Comparison of ENCODE assay signal across 1 cellular context in genomic region chr4:77075869-77076801, GRCh38.
TF ChIP-seq lines count a peak whose summit lies in the region.

Gene CCNI, minus strand, starts transcription at chr4:77075989. Its CDS starts 9,627 bp downstream, at chr4:77066362.

TF ChIP-seq in K562, 482 proteins besides CTCF, POLR2A, EP300 and RAD21 (continued from another document and continues in another):
- TF ChIP-seq TAF1 (IDR thresholded peaks at IDR 0.05; ENCODE audit: control insufficient read depth, extremely low read depth, insufficient read depth, low read length, severe bottlenecking), result peak; percentile 92
- no peak for TF ChIP-seq SRSF7 (optimal IDR thresholded peaks at IDR 0.05; ENCODE audit: low read depth, low read length)
- TF ChIP-seq GMEB1 (CRISPR knock-in tag; IDR thresholded peaks at IDR 0.05), result peak; percentile 74
- TF ChIP-seq MEF2D (tag; conservative IDR thresholded peaks at IDR 0.05; ENCODE audit: low read depth), result peak; percentile 26; the same call in 1 of the 2 replicates
- peak; percentile 67 for TF ChIP-seq C11orf30 (IDR thresholded peaks at IDR 0.05; ENCODE audit: low read depth)
- TF ChIP-seq ZNF395 (CRISPR knock-in tag; IDR thresholded peaks at IDR 0.05), result no peak; the same call in 1 of the 2 replicates
- peak; percentile 82 for TF ChIP-seq ATF1 (CRISPR knock-in tag; IDR thresholded peaks at IDR 0.05)
- TF ChIP-seq ATF1 (tag; IDR thresholded peaks at IDR 0.05), result peak; percentile 100
- TF ChIP-seq HLTF (IDR thresholded peaks at IDR 0.05), result peak; percentile 78
- peak; percentile 87 for TF ChIP-seq RB1 (IDR thresholded peaks at IDR 0.05; ENCODE audit: low read depth)
- no peak for TF ChIP-seq STAT5B (CRISPR knock-in tag; IDR thresholded peaks at IDR 0.05)
- TF ChIP-seq TSHZ1 (CRISPR knock-in tag; IDR thresholded peaks at IDR 0.05), result no peak
- no peak for TF ChIP-seq ZNF57 (CRISPR knock-in tag; IDR thresholded peaks at IDR 0.05)
- peak; percentile 91; the same call in 1 of the 2 replicates for TF ChIP-seq ZC3H8 (IDR thresholded peaks at IDR 0.05)
- peak; percentile 40 for TF ChIP-seq NFE2 (IDR thresholded peaks at IDR 0.05; ENCODE audit: low read depth)
- no peak for TF ChIP-seq ZNF699 (CRISPR knock-in tag; IDR thresholded peaks at IDR 0.05; ENCODE audit: insufficient replicate concordance)
- TF ChIP-seq NEUROD1 (IDR thresholded peaks at IDR 0.05; ENCODE audit: borderline replicate concordance, low read depth, low read length, partially characterized antibody), result peak; percentile 53
- no peak for TF ChIP-seq ZNF23 (CRISPR knock-in tag; IDR thresholded peaks at IDR 0.05)
- TF ChIP-seq SREBF2 (CRISPR knock-in tag; IDR thresholded peaks at IDR 0.05), result no peak
- peak; percentile 67 for TF ChIP-seq ZNF644 (tag; IDR thresholded peaks at IDR 0.05; ENCODE audit: low read depth)
- no peak for TF ChIP-seq MAFF (IDR thresholded peaks at IDR 0.05; ENCODE audit: low read length)
- TF ChIP-seq NR1H2 (CRISPR knock-in tag; IDR thresholded peaks at IDR 0.05), result no peak
- no peak for TF ChIP-seq ZNF133 (CRISPR knock-in tag; IDR thresholded peaks at IDR 0.05)
- TF ChIP-seq HNRNPK (IDR thresholded peaks at IDR 0.05; ENCODE audit: low read depth, low read length, poor library complexity, severe bottlenecking), result no peak
- no peak for TF ChIP-seq ARID3B (CRISPR knock-in tag; IDR thresholded peaks at IDR 0.05; ENCODE audit: borderline replicate concordance)
- TF ChIP-seq HBP1 (CRISPR knock-in tag; IDR thresholded peaks at IDR 0.05), result peak; percentile 75
- TF ChIP-seq ZNF507 (tag; conservative IDR thresholded peaks at IDR 0.05), result no peak
- TF ChIP-seq ZBTB8A (IDR thresholded peaks at IDR 0.05; ENCODE audit: partially characterized antibody), result peak; percentile 46
- TF ChIP-seq MTA3 (IDR thresholded peaks at IDR 0.05; ENCODE audit: borderline replicate concordance), result peak; percentile 97
- TF ChIP-seq TBP (optimal IDR thresholded peaks at IDR 0.05; ENCODE audit: low read depth, low read length), result peak; percentile 81
- TF ChIP-seq CLOCK (CRISPR knock-in tag; IDR thresholded peaks at IDR 0.05; ENCODE audit: borderline replicate concordance), result no peak
- TF ChIP-seq NCOA6 (IDR thresholded peaks at IDR 0.05), result peak; percentile 69
- TF ChIP-seq ZNF263 (CRISPR knock-in tag; IDR thresholded peaks at IDR 0.05; ENCODE audit: borderline replicate concordance), result no peak
- no peak for TF ChIP-seq FOXJ3 (CRISPR knock-in tag; IDR thresholded peaks at IDR 0.05)
- TF ChIP-seq ZSCAN29 (IDR thresholded peaks at IDR 0.05), result no peak
- TF ChIP-seq CBX1 (IDR thresholded peaks at IDR 0.05; ENCODE audit: low read depth), result no peak
- peak; percentile 100 for TF ChIP-seq ATF3 (IDR thresholded peaks at IDR 0.05)
- peak; percentile 100 for TF ChIP-seq ATF3 (CRISPR knock-in tag; conservative IDR thresholded peaks at IDR 0.05)
- no peak for TF ChIP-seq E2F3 (CRISPR knock-in tag; IDR thresholded peaks at IDR 0.05)
- TF ChIP-seq ZNF77 (CRISPR knock-in tag; IDR thresholded peaks at IDR 0.05), result no peak
- peak in 1 of 2 experiments; percentile 81; a peak in 2 of 4 replicates for TF ChIP-seq CSDE1 (IDR thresholded peaks at IDR 0.05)
- TF ChIP-seq CHD2 (IDR thresholded peaks at IDR 0.05; ENCODE audit: low read depth, low read length), result peak; percentile 92
- TF ChIP-seq PCBP1 (IDR thresholded peaks at IDR 0.05; ENCODE audit: low read depth, low read length, poor library complexity, severe bottlenecking), result peak; percentile 92
- peak; percentile 78; the same call in 1 of the 2 replicates for TF ChIP-seq PREB (CRISPR knock-in tag; IDR thresholded peaks at IDR 0.05)
- peak; percentile 99 for TF ChIP-seq NRF1 (conservative IDR thresholded peaks at IDR 0.05 in 1 of 2, IDR thresholded peaks at IDR 0.05 in 1 of 2)
- TF ChIP-seq RBM15 (IDR thresholded peaks at IDR 0.05; ENCODE audit: insufficient read depth, low read length), result no peak
- peak; percentile 79 for TF ChIP-seq PHF20 (IDR thresholded peaks at IDR 0.05; ENCODE audit: partially characterized antibody)
- no peak for TF ChIP-seq CUX1 (CRISPR knock-in tag; IDR thresholded peaks at IDR 0.05)
- no peak for TF ChIP-seq ZBED1 (IDR thresholded peaks at IDR 0.05)
